Comparison of ENCODE assay signal across 11 cellular contexts in the genomic region with DNA sequence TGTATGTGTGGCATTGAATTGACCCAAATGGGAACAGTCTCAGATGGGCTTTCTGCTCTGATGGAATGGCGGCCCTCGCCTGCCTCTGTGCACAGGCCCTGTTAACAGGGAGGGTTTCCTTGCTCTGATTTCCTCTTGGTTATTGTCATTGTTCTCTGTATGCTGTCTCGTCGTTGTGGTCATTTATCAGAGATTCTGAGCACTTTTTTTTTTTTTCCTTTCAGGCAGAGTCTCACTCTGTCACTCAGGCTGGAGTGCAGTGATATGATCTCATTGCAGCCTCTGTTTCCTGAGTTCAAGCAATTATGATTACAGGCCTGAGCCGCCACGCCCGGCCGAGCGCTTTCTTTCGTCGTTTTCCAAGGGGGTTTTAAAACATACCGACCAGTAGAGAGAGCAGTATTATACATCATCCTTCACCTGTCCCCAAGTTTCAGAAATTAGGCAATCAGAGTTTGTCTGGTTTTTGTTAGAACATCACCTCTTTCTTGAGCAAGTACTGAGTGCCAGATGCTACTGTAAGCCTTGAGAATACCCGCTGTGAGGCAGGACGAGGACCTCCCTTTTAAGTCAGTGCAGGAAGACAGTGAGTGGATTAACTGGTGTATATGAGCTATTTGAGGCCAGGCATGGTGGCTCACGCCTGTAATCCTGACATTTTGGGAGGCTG. TPM values are rescaled to one million over a fixed set of nuclear protein-coding genes. Genes with fewer than 3 reads are reported as not detected.
DNase-seq lines count a peak whose midpoint lies in the region; ATAC-seq and TF ChIP-seq lines count a peak whose summit lies in the region.
"Had no signal": no experiment of that assay in that cellular context is flagged by ENCODE, and none has a peak within 500 bp of the region (broad histone marks: within the 10 kb centered on the region; RNA-seq: fewer than 3 reads in every experiment).

No MANE protein-coding gene starts in this region.

- no peaks in the 10 kb centered on the region for H3K36me3 ChIP-seq in CD4-positive, CD25-positive, alpha-beta regulatory T cell (ENCODE audit: control insufficient read depth, insufficient read depth, low read length)

- no peaks in the 10 kb centered on the region for H3K27me3 Mint-ChIP-seq in CD4-positive, CD25-positive, alpha-beta regulatory T cell
- H3K27me3 Mint-ChIP-seq in central memory CD8-positive, alpha-beta T cell, result no peaks in the 10 kb centered on the region
- H3K27me3 Mint-ChIP-seq in natural killer cell (ENCODE audit: low read depth in 2 of 2), result no peaks in the 10 kb centered on the region

- peaks cover 43% of the 10 kb centered on the region for H3K4me1 ChIP-seq in CD4-positive, CD25-positive, alpha-beta regulatory T cell (ENCODE audit: control insufficient read depth, insufficient read depth, low read length, poor library complexity, severe bottlenecking)

- H3K27ac ChIP-seq in CD4-positive, CD25-positive, alpha-beta regulatory T cell (ENCODE audit: insufficient read depth, low read length, poor library complexity, severe bottlenecking), result peak overlapping the region; percentile 41
- peak overlapping the region in 11 of 59 donors; percentile 8 to 50 (median 30) for H3K27ac ChIP-seq in dorsolateral prefrontal cortex
- H3K27ac ChIP-seq: epithelial cell of prostate had no signal

- no peak for ATAC-seq in CD4-positive, CD25-positive, alpha-beta regulatory T cell (ENCODE audit: low read depth in 2 of 2)
- ATAC-seq in central memory CD8-positive, alpha-beta T cell (replicated peaks; ENCODE audit: extremely low read depth, poor library complexity, severe bottlenecking), result no peak
- ATAC-seq in natural killer cell (peak; percentile 12 to 23 (median 21)), HG02852 (IDR thresholded peaks at IDR 0.05; ENCODE audit: unreplicated experiment) (no peak), HG03135 (IDR thresholded peaks at IDR 0.05; ENCODE audit: unreplicated experiment) (no peak)

- intact Hi-C loops in natural killer cell (cut with micrococcal nuclease) (loop anchor here (1.0 to 10.0 kb wide), 4 partner anchors 8 to 145 kb away; partner anchors contain the start of genes BRAT1 and IQCE), dorsolateral prefrontal cortex (cut with DNase I) (loop anchor here (10.0 kb wide), 2 partner anchors 55 to 95 kb away; partner anchors contain the start of gene SNX8 (in 1 of the 2))

- H3K4me3 Mint-ChIP-seq in CD4-positive, CD25-positive, alpha-beta regulatory T cell, result peak overlapping the region in 3 of 4 donors; percentile 11 to 81 (median 59)
- peak overlapping the region; percentile 58 for H3K4me3 Mint-ChIP-seq in central memory CD8-positive, alpha-beta T cell
- peak overlapping the region; percentile 84 for H3K4me3 Mint-ChIP-seq in natural killer cell

- TF ChIP-seq CTCF in natural killer cell (IDR thresholded peaks at IDR 0.05) (no peak), dorsolateral prefrontal cortex (IDR thresholded peaks at IDR 0.05 in 54 of 56, conservative IDR thresholded peaks at IDR 0.05 in 2 of 56; ENCODE audit: low read depth in 1 of 56, partially characterized antibody in 56 of 56) (no peak)

- H3K36me3 Mint-ChIP-seq in CD4-positive, CD25-positive, alpha-beta regulatory T cell, result peaks cover 12% of the 10 kb centered on the region
- H3K36me3 Mint-ChIP-seq in central memory CD8-positive, alpha-beta T cell (ENCODE audit: insufficient read depth), result peaks cover 21% of the 10 kb centered on the region
- peaks cover 12% of the 10 kb centered on the region for H3K36me3 Mint-ChIP-seq in natural killer cell

- peak overlapping the region; percentile 32 for H3K4me3 ChIP-seq in CD4-positive, CD25-positive, alpha-beta regulatory T cell (ENCODE audit: low read depth, low read length)
- peak overlapping the region; percentile 27 for H3K4me3 ChIP-seq in Jurkat, Clone E6-1 (ENCODE audit: low read length)
- no peak overlapping the region for H3K4me3 ChIP-seq in dorsolateral prefrontal cortex

- H3K27me3 ChIP-seq in CD4-positive, CD25-positive, alpha-beta regulatory T cell (ENCODE audit: control insufficient read depth, insufficient read depth, low read length), result no peaks in the 10 kb centered on the region
- H3K27me3 ChIP-seq in dorsolateral prefrontal cortex, result no peaks in the 10 kb centered on the region

- no peaks in the 10 kb centered on the region for H3K9me3 ChIP-seq in CD4-positive, CD25-positive, alpha-beta regulatory T cell (ENCODE audit: control insufficient read depth in 2 of 2, low read length in 2 of 2)

- H3K9me3 Mint-ChIP-seq in CD4-positive, CD25-positive, alpha-beta regulatory T cell, result no peaks in the 10 kb centered on the region
- no peaks in the 10 kb centered on the region for H3K9me3 Mint-ChIP-seq in central memory CD8-positive, alpha-beta T cell
- H3K9me3 Mint-ChIP-seq in natural killer cell, result no peaks in the 10 kb centered on the region

- peak overlapping the region; percentile 48 to 92 (median 88) for H3K27ac Mint-ChIP-seq in CD4-positive, CD25-positive, alpha-beta regulatory T cell
- peak overlapping the region; percentile 89 for H3K27ac Mint-ChIP-seq in central memory CD8-positive, alpha-beta T cell (ENCODE audit: low read depth)
- H3K27ac Mint-ChIP-seq in natural killer cell, result peak overlapping the region; percentile 91 to 93

- H3K4me1 Mint-ChIP-seq in CD4-positive, CD25-positive, alpha-beta regulatory T cell, result peaks cover 29 to 76% (median 63%) of the 10 kb centered on the region in 4 donors
- H3K4me1 Mint-ChIP-seq in central memory CD8-positive, alpha-beta T cell, result peaks cover 90% of the 10 kb centered on the region
- H3K4me1 Mint-ChIP-seq in natural killer cell, result peaks cover 91 to 93% of the 10 kb centered on the region in 2 donors

- DNase-seq in CD4-positive, CD25-positive, alpha-beta regulatory T cell, result no peak
- no peak for DNase-seq in Jurkat, Clone E6-1 (ENCODE audit: low read depth, low spot score)
- no peak for DNase-seq in central memory CD8-positive, alpha-beta T cell (ENCODE audit: low spot score in 2 of 2)
- DNase-seq in natural killer cell (no peak), dorsolateral prefrontal cortex (no peak), NCI-H524 (lab: John Stamatoyannopoulos, UW) (no peak)
- DNase-seq: activated gamma-delta T cell treated with Interleukin-2 at 50 U/mL for 16 hours, DMS53 had no signal

RNA-seq across cellular contexts. Expression of gene CHST12, which starts 6.5 kb away (rescaled TPM):
- total RNA-seq in CD4-positive, CD25-positive, alpha-beta regulatory T cell, result 27.8 TPM
- polyA plus RNA-seq in CD4-positive, CD25-positive, alpha-beta regulatory T cell, result 10 to 100 TPM; 14.1 to 20.4 (median 19.3) TPM
- polyA plus RNA-seq in Jurkat, Clone E6-1 (2012; ENCODE audit: insufficient read depth, insufficient read length), result 17.7 TPM
- total RNA-seq in natural killer cell (100 to 1,000 TPM; 102 to 159 (median 124) TPM), dorsolateral prefrontal cortex (10 to 100 TPM; 19.5 to 66.3 (median 29.6) TPM)

RNA-seq across cellular contexts. Expression of gene EIF3B, which starts 55.3 kb away (rescaled TPM):
- total RNA-seq in CD4-positive, CD25-positive, alpha-beta regulatory T cell, result 150 TPM
- 10 to 100 TPM; 85.5 to 97.9 (median 94.3) TPM for polyA plus RNA-seq in CD4-positive, CD25-positive, alpha-beta regulatory T cell
- 328 TPM for polyA plus RNA-seq in Jurkat, Clone E6-1 (2012; ENCODE audit: insufficient read depth, insufficient read length)
- 100 to 1,000 TPM; 194 to 219 (median 197) TPM for total RNA-seq in natural killer cell
- 10 to 100 TPM; 59.7 to 91.4 (median 71.8) TPM for total RNA-seq in dorsolateral prefrontal cortex

Comparison
In these comparisons a context has a peak if more than half of its experiments do, and no peak if none do; other contexts are left out.
1. ATAC-seq: peak in natural killer cell (3 of 3); none in CD4-positive, CD25-positive, alpha-beta regulatory T cell (0 of 2), central memory CD8-positive, alpha-beta T cell (single experiment), HG02852 (single experiment) and HG03135 (single experiment).
2. H3K4me3 ChIP-seq: peak in CD4-positive, CD25-positive, alpha-beta regulatory T cell (single experiment) and Jurkat, Clone E6-1 (single experiment); none in dorsolateral prefrontal cortex (0 of 59).
3. Peak in every context shown above with its lines, with median percentiles within 50 percentile points of each other: H3K27ac Mint-ChIP-seq and H3K4me3 Mint-ChIP-seq.